ENCODE assay signal across 23 cellular contexts in the genomic region with DNA sequence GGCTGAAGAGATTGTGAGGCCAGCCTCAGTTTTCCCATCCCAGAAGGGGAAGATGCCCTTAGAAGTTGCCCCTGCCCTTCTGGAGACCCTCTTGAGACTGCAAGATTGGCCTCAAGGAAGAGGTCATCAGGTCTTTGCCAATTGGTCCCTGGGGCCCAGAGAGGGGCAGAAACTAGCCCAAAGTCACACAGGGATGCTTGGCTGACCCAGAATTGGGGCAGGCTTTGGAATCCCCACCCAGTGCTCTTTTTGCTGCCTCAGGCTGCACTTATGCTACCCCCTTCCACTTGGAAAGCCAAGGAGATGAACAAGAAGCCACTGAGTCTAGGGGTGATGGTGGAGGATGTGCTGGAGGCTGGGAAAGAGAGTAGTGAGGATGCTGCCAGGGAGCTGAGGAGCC.
"Had no signal": no experiment of that assay in that cellular context is flagged by ENCODE, and none has a peak within 500 bp of the region (broad histone marks: within the 10 kb centered on the region; RNA-seq: fewer than 3 reads in every experiment).

No MANE protein-coding gene starts in this region.

- ATAC-seq: activated T-helper 17 cell treated with anti-CD3 and anti-CD28 coated beads, Interleukin-2, amount 50 U/mL, for 72 hours; body of pancreas; gastrocnemius medialis; left lobe of liver; pancreas; sciatic nerve; stimulated activated naive B cell treated with anti-CD40 and anti-IgM and Interleukin-4, amounts not matched to agents 10 μg/mL and 1 μg/mL and 100 μg/mL, for 72 hours; T-cell had no signal

- H3K4me1 Mint-ChIP-seq: endodermal cell, naive B cell, neural crest cell had no signal

- H3K27ac Mint-ChIP-seq: activated CD4-positive, alpha-beta T cell treated with anti-CD3 and anti-CD28 coated beads for 36 hours; activated naive CD8-positive, alpha-beta T cell treated with anti-CD3 and anti-CD28 coated beads for 36 hours; activated T-helper 17 cell treated with anti-CD3 and anti-CD28 coated beads, Interleukin-2, amount 50 U/mL, for 72 hours; endodermal cell; naive B cell; stimulated activated naive B cell treated with anti-CD40 and anti-IgM and Interleukin-4, amounts not matched to agents 10 μg/mL and 1 μg/mL and 100 μg/mL, for 72 hours; T-cell; WTC11 had no signal

- H3K4me1 ChIP-seq: body of pancreas, colonic mucosa, gastrocnemius medialis, pancreas had no signal

- H3K4me3 ChIP-seq: body of pancreas, colonic mucosa, gastrocnemius medialis, lung, pancreas, thoracic aorta had no signal

- H3K27ac ChIP-seq: body of pancreas, colonic mucosa, gastrocnemius medialis, pancreas, thoracic aorta had no signal

- H3K27me3 Mint-ChIP-seq: activated naive CD8-positive, alpha-beta T cell treated with anti-CD3 and anti-CD28 coated beads for 36 hours had no signal

- H3K27me3 ChIP-seq: body of pancreas, colonic mucosa, gastrocnemius medialis, pancreas had no signal

- DNase-seq: activated CD4-positive, alpha-beta T cell treated with anti-CD3 and anti-CD28 coated beads for 36 hours; activated CD4-positive, alpha-beta T cell treated with anti-CD3 and anti-CD28 coated beads, Interleukin-2, amount 50 U/mL, for 48 hours; activated naive CD4-positive, alpha-beta T cell; activated naive CD8-positive, alpha-beta T cell treated with anti-CD3 and anti-CD28 coated beads for 36 hours; amygdala; body of pancreas; central memory CD4-positive, alpha-beta T cell; colonic mucosa; endodermal cell; erythroblast; gastrocnemius medialis; kidney; naive B cell; pancreas; stimulated activated naive B cell treated with anti-CD40 and anti-IgM and Interleukin-4, amounts not matched to agents 10 μg/mL and 1 μg/mL and 100 μg/mL, for 72 hours; T-cell had no signal

- H3K9me3 ChIP-seq: colonic mucosa, pancreas, thoracic aorta had no signal

- H3K4me3 Mint-ChIP-seq: activated CD4-positive, alpha-beta T cell treated with anti-CD3 and anti-CD28 coated beads for 36 hours; activated naive CD8-positive, alpha-beta T cell treated with anti-CD3 and anti-CD28 coated beads for 36 hours; activated T-helper 17 cell treated with anti-CD3 and anti-CD28 coated beads, Interleukin-2, amount 50 U/mL, for 72 hours; endodermal cell; naive B cell; neural crest cell; stimulated activated naive B cell treated with anti-CD40 and anti-IgM and Interleukin-4, amounts not matched to agents 10 μg/mL and 1 μg/mL and 100 μg/mL, for 72 hours; T-cell; WTC11 had no signal

- H3K36me3 ChIP-seq: colonic mucosa, gastrocnemius medialis, pancreas, thoracic aorta had no signal
